Comparison of ENCODE assay signal across 1 cellular context in genomic region chr10:129467346-129468119, GRCh38.
TF ChIP-seq lines count a peak whose summit lies in the region.

No MANE protein-coding gene starts in this region.

TF ChIP-seq in HepG2, 621 proteins besides CTCF, POLR2A, EP300 and RAD21 (continued from another document and continues in another):
- TF ChIP-seq, protein P1, sequence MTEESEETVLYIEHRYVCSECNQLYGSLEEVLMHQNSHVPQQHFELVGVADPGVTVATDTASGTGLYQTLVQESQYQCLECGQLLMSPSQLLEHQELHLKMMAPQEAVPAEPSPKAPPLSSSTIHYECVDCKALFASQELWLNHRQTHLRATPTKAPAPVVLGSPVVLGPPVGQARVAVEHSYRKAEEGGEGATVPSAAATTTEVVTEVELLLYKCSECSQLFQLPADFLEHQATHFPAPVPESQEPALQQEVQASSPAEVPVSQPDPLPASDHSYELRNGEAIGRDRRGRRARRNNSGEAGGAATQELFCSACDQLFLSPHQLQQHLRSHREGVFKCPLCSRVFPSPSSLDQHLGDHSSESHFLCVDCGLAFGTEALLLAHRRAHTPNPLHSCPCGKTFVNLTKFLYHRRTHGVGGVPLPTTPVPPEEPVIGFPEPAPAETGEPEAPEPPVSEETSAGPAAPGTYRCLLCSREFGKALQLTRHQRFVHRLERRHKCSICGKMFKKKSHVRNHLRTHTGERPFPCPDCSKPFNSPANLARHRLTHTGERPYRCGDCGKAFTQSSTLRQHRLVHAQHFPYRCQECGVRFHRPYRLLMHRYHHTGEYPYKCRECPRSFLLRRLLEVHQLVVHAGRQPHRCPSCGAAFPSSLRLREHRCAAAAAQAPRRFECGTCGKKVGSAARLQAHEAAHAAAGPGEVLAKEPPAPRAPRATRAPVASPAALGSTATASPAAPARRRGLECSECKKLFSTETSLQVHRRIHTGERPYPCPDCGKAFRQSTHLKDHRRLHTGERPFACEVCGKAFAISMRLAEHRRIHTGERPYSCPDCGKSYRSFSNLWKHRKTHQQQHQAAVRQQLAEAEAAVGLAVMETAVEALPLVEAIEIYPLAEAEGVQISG (CRISPR knock-in tag; IDR thresholded peaks at IDR 0.05) = peak; percentile 13; the same call in 1 of the 2 replicates
- TF ChIP-seq ZNF496 (CRISPR knock-in tag; IDR thresholded peaks at IDR 0.05; ENCODE audit: insufficient replicate concordance) (no peak), PHF8 (CRISPR knock-in tag; IDR thresholded peaks at IDR 0.05) (peak; percentile 48; the same call in 1 of the 2 replicates), ZNF563 (CRISPR knock-in tag; IDR thresholded peaks at IDR 0.05) (peak; percentile 58; the same call in 1 of the 2 replicates), HES4 (CRISPR knock-in tag; IDR thresholded peaks at IDR 0.05; ENCODE audit: borderline replicate concordance) (no peak), FOXK1 (CRISPR knock-in tag; IDR thresholded peaks at IDR 0.05; ENCODE audit: borderline replicate concordance, low read depth) (0 out of 2 replicates have a peak, but pooled peaks have one; percentile 19), ZNF367 (CRISPR knock-in tag; IDR thresholded peaks at IDR 0.05; ENCODE audit: borderline replicate concordance) (no peak), CEBPG (CRISPR knock-in tag; IDR thresholded peaks at IDR 0.05) (peak; percentile 48; the same call in 1 of the 2 replicates), NFAT5 (CRISPR knock-in tag; IDR thresholded peaks at IDR 0.05) (no peak), ZNF501 (CRISPR knock-in tag; IDR thresholded peaks at IDR 0.05) (0 out of 2 replicates have a peak, but pooled peaks have one; percentile 32), CSRNP2 (CRISPR knock-in tag; conservative IDR thresholded peaks at IDR 0.05; ENCODE audit: low read depth) (no peak), MIXL1 (CRISPR knock-in tag; IDR thresholded peaks at IDR 0.05) (0 out of 2 replicates have a peak, but pooled peaks have one; percentile 47), HNF4G (IDR thresholded peaks at IDR 0.05; ENCODE audit: borderline replicate concordance, low read depth, low read length) (peak; percentile 43; the same call in 1 of the 2 replicates), HNF4G (CRISPR knock-in tag; IDR thresholded peaks at IDR 0.05; ENCODE audit: borderline replicate concordance, low read depth) (no peak), RFXANK (CRISPR knock-in tag; IDR thresholded peaks at IDR 0.05) (no peak), RARA (CRISPR knock-in tag; IDR thresholded peaks at IDR 0.05) (0 out of 2 replicates have a peak, but pooled peaks have one; percentile 8), GZF1 (CRISPR knock-in tag; IDR thresholded peaks at IDR 0.05) (peak; percentile 97), TEAD3 (CRISPR knock-in tag; optimal IDR thresholded peaks at IDR 0.05; ENCODE audit: borderline replicate concordance) (peak; percentile 42), XRCC5 (optimal IDR thresholded peaks at IDR 0.05; ENCODE audit: low read length) (no peak), ZMYM4 (CRISPR knock-in tag; IDR thresholded peaks at IDR 0.05) (peak; percentile 35; the same call in 1 of the 2 replicates), YY1 (IDR thresholded peaks at IDR 0.05; ENCODE audit: insufficient read depth, insufficient replicate concordance, low read depth, low read length) (peak; percentile 10), CREM (IDR thresholded peaks at IDR 0.05) (peak; percentile 28; the same call in 1 of the 2 replicates), CREM (CRISPR knock-in tag; IDR thresholded peaks at IDR 0.05) (no peak), ZBTB20 (CRISPR knock-in tag; IDR thresholded peaks at IDR 0.05; ENCODE audit: borderline replicate concordance, low read depth) (0 out of 2 replicates have a peak, but pooled peaks have one; percentile 15), ZSCAN20 (CRISPR knock-in tag; IDR thresholded peaks at IDR 0.05; ENCODE audit: borderline replicate concordance) (no peak), ZFX (CRISPR knock-in tag; IDR thresholded peaks at IDR 0.05; ENCODE audit: low read depth) (0 out of 2 replicates have a peak, but pooled peaks have one; percentile 34), ZNF687 (CRISPR knock-in tag; IDR thresholded peaks at IDR 0.05) (peak; percentile 46), ZNF792 (CRISPR knock-in tag; IDR thresholded peaks at IDR 0.05) (peak; percentile 69; the same call in 1 of the 2 replicates), ZNF773 (CRISPR knock-in tag; IDR thresholded peaks at IDR 0.05; ENCODE audit: borderline replicate concordance) (peak; percentile 70; the same call in 1 of the 2 replicates), GFI1 (CRISPR knock-in tag; IDR thresholded peaks at IDR 0.05; ENCODE audit: borderline replicate concordance) (0 out of 2 replicates have a peak, but pooled peaks have one; percentile 12), PHF20 (CRISPR knock-in tag; IDR thresholded peaks at IDR 0.05) (0 out of 2 replicates have a peak, but pooled peaks have one; percentile 28), FOSL2 (CRISPR knock-in tag; IDR thresholded peaks at IDR 0.05) (peak; percentile 35), ZNF468 (CRISPR knock-in tag; IDR thresholded peaks at IDR 0.05) (no peak), ZNF33A (CRISPR knock-in tag; IDR thresholded peaks at IDR 0.05; ENCODE audit: borderline replicate concordance) (no peak), SALL1 (CRISPR knock-in tag; IDR thresholded peaks at IDR 0.05) (peak; percentile 29; the same call in 1 of the 2 replicates), ARHGAP35 (CRISPR knock-in tag; IDR thresholded peaks at IDR 0.05; ENCODE audit: borderline replicate concordance) (0 out of 2 replicates have a peak, but pooled peaks have one; percentile 32), ZNF256 (CRISPR knock-in tag; conservative IDR thresholded peaks at IDR 0.05) (no peak), FOXP1 (IDR thresholded peaks at IDR 0.05) (no peak), FOXP1 (CRISPR knock-in tag; IDR thresholded peaks at IDR 0.05) (0 out of 2 replicates have a peak, but pooled peaks have one; percentile 22), KDM3A (CRISPR knock-in tag; IDR thresholded peaks at IDR 0.05; ENCODE audit: low read depth) (0 out of 2 replicates have a peak, but pooled peaks have one; percentile 41), TOE1 (CRISPR knock-in tag; IDR thresholded peaks at IDR 0.05) (no peak), ASH2L (IDR thresholded peaks at IDR 0.05; ENCODE audit: insufficient read length, low read depth, low read length) (peak; percentile 44)
- TF ChIP-seq, protein P2, sequence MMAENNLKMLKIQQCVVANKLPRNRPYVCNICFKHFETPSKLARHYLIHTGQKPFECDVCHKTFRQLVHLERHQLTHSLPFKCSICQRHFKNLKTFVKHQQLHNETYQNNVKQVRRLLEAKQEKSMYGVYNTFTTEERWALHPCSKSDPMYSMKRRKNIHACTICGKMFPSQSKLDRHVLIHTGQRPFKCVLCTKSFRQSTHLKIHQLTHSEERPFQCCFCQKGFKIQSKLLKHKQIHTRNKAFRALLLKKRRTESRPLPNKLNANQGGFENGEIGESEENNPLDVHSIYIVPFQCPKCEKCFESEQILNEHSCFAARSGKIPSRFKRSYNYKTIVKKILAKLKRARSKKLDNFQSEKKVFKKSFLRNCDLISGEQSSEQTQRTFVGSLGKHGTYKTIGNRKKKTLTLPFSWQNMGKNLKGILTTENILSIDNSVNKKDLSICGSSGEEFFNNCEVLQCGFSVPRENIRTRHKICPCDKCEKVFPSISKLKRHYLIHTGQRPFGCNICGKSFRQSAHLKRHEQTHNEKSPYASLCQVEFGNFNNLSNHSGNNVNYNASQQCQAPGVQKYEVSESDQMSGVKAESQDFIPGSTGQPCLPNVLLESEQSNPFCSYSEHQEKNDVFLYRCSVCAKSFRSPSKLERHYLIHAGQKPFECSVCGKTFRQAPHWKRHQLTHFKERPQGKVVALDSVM (CRISPR knock-in tag; IDR thresholded peaks at IDR 0.05) = 0 out of 2 replicates have a peak, but pooled peaks have one; percentile 16
- TF ChIP-seq, protein P3, sequence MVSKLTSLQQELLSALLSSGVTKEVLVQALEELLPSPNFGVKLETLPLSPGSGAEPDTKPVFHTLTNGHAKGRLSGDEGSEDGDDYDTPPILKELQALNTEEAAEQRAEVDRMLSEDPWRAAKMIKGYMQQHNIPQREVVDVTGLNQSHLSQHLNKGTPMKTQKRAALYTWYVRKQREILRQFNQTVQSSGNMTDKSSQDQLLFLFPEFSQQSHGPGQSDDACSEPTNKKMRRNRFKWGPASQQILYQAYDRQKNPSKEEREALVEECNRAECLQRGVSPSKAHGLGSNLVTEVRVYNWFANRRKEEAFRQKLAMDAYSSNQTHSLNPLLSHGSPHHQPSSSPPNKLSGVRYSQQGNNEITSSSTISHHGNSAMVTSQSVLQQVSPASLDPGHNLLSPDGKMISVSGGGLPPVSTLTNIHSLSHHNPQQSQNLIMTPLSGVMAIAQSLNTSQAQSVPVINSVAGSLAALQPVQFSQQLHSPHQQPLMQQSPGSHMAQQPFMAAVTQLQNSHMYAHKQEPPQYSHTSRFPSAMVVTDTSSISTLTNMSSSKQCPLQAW (CRISPR knock-in tag; IDR thresholded peaks at IDR 0.05) = 0 out of 2 replicates have a peak, but pooled peaks have one; percentile 15
- TF ChIP-seq, protein P4, sequence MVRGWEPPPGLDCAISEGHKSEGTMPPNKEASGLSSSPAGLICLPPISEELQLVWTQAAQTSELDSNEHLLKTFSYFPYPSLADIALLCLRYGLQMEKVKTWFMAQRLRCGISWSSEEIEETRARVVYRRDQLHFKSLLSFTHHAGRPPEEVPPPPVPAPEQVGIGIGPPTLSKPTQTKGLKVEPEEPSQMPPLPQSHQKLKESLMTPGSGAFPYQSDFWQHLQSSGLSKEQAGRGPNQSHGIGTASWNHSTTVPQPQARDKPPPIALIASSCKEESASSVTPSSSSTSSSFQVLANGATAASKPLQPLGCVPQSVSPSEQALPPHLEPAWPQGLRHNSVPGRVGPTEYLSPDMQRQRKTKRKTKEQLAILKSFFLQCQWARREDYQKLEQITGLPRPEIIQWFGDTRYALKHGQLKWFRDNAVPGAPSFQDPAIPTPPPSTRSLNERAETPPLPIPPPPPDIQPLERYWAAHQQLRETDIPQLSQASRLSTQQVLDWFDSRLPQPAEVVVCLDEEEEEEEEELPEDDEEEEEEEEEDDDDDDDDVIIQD (CRISPR knock-in tag; IDR thresholded peaks at IDR 0.05; ENCODE audit: low read depth) = no peak
